27 cellular contexts compared by ENCODE assay signal in genomic region chrX:129525162-129525561, GRCh38. TPM values are rescaled to one million over a fixed set of nuclear protein-coding genes. Genes with fewer than 3 reads are reported as not detected.
DNase-seq lines count a peak whose midpoint lies in the region; ATAC-seq, FAIRE-seq and TF ChIP-seq lines count a peak whose summit lies in the region.
"Had no signal": no experiment of that assay in that cellular context is flagged by ENCODE, and none has a peak within 500 bp of the region (broad histone marks: within the 10 kb centered on the region; RNA-seq: fewer than 3 reads in every experiment).

No MANE protein-coding gene starts in this region.

- peaks cover 18% of the 10 kb centered on the region for H3K4me1 Mint-ChIP-seq in neural crest cell

- H3K9me3 Mint-ChIP-seq in neural crest cell, result peaks cover 3% of the 10 kb centered on the region
- H3K9me3 Mint-ChIP-seq: CD4-positive, alpha-beta memory T cell; central memory CD8-positive, alpha-beta T cell; dendritic cell treated with granulocyte-macrophage colony-stimulating factor and Interleukin-4, amounts not matched to agents 40 ng/mL and 50 ng/mL, for 4 days had no signal

- no peak overlapping the region for H3K27ac Mint-ChIP-seq in neural crest cell (ENCODE audit: unreplicated experiment)
- H3K27ac Mint-ChIP-seq: CD4-positive, alpha-beta memory T cell; dendritic cell treated with granulocyte-macrophage colony-stimulating factor and Interleukin-4, amounts not matched to agents 40 ng/mL and 50 ng/mL, for 4 days; mesothelial cell of epicardium had no signal

- H3K4me3 ChIP-seq in cardiac fibroblast (replicated peaks in 1 of 2; ENCODE audit: low read depth in 2 of 2, low read length in 2 of 2), result no peak overlapping the region
- H3K4me3 ChIP-seq: esophagus muscularis mucosa, pancreas, spleen, transverse colon had no signal

- no peak for TF ChIP-seq CTCF in cardiac fibroblast (IDR thresholded peaks at IDR 0.05; ENCODE audit: low read depth, low read length)
- TF ChIP-seq CTCF in neural crest cell (conservative IDR thresholded peaks at IDR 0.05), result no peak

- H3K36me3 Mint-ChIP-seq in neural crest cell (ENCODE audit: low read depth), result no peaks in the 10 kb centered on the region
- H3K36me3 Mint-ChIP-seq: mesothelial cell of epicardium; naive thymus-derived CD4-positive, alpha-beta T cell had no signal

- ATAC-seq in HG02759 (IDR thresholded peaks at IDR 0.05; ENCODE audit: unreplicated experiment), result no peak
- ATAC-seq: naive thymus-derived CD4-positive, alpha-beta T cell; SK-N-SH treated with all-trans-retinoic acid at 6 μM for 48 hours had no signal

- peak overlapping the region; percentile 22 for H3K4me3 Mint-ChIP-seq in neural crest cell
- H3K4me3 Mint-ChIP-seq: central memory CD8-positive, alpha-beta T cell; dendritic cell treated with granulocyte-macrophage colony-stimulating factor and Interleukin-4, amounts not matched to agents 40 ng/mL and 50 ng/mL, for 4 days had no signal

- DNase-seq in NCI-H748 (lab: John Stamatoyannopoulos, UW; ENCODE audit: unreplicated experiment) (peak; percentile 7), NCI-H748 treated with DMSO at 0.1 percent for 48 hours (lab: John Stamatoyannopoulos, UW) (no peak), NCI-H146 treated with DMSO at 0.1 percent for 48 hours (lab: John Stamatoyannopoulos, UW; ENCODE audit: unreplicated experiment) (peak; percentile 16), cardiac fibroblast (ENCODE audit: low read depth in 2 of 2) (peak; percentile 4 to 40), neural crest cell (ENCODE audit: low read depth, low spot score) (no peak), NCI-H187 (lab: John Stamatoyannopoulos, UW) (no peak), frontal cortex (ENCODE audit: low spot score in 2 of 2) (no peak)
- DNase-seq: activated CD4-positive, alpha-beta T cell treated with anti-CD3 and anti-CD28 coated beads for 4 hours; activated gamma-delta T cell treated with Interleukin-2 at 50 U/mL for 16 hours; activated T-cell treated with anti-CD3 and anti-CD28 coated beads, Interleukin-2, amount 50 U/mL, for 1 hour; CD4-positive, alpha-beta memory T cell; GDM1; H7; MM.1S; naive thymus-derived CD4-positive, alpha-beta T cell; NCI-H510A; spleen; transverse colon had no signal

- FAIRE-seq in frontal cortex (lab: Jason Lieb, UNC), result no peak
- FAIRE-seq: keratinocyte, pancreas had no signal

- H3K27me3 Mint-ChIP-seq in neural crest cell (ENCODE audit: low read depth), result no peaks in the 10 kb centered on the region

RNA-seq across cellular contexts. Expression of gene SMARCA1, which starts 1.9 kb away (rescaled TPM):
- total RNA-seq in neural crest cell, result 122 and 123 TPM in 2 replicates
- total RNA-seq in frontal cortex, result 75.0 TPM
- total RNA-seq: T-helper 2 cell treated with Interferon-gamma antibody and Interleukin-4, amounts not matched to agents 100 ng/mL and 5 ng/mL, for 36 hours had no signal

RNA-seq across cellular contexts. Expression of gene OCRL, which starts 14.9 kb away (rescaled TPM):
- 41.6 and 43.1 TPM in 2 replicates for total RNA-seq in neural crest cell
- 38.7 TPM for total RNA-seq in frontal cortex

Comparison
In these comparisons a context has a peak if more than half of its experiments do, and no peak if none do; other contexts are left out.
1. DNase-seq: peak in NCI-H748 (single experiment), NCI-H146 treated with DMSO at 0.1 percent for 48 hours (single experiment) and cardiac fibroblast (2 of 2); none in NCI-H748 treated with DMSO at 0.1 percent for 48 hours (single experiment), neural crest cell (single experiment), NCI-H187 (0 of 2) and frontal cortex (0 of 2).